ENCODE assay signal across 7 cellular contexts in the genomic region with DNA sequence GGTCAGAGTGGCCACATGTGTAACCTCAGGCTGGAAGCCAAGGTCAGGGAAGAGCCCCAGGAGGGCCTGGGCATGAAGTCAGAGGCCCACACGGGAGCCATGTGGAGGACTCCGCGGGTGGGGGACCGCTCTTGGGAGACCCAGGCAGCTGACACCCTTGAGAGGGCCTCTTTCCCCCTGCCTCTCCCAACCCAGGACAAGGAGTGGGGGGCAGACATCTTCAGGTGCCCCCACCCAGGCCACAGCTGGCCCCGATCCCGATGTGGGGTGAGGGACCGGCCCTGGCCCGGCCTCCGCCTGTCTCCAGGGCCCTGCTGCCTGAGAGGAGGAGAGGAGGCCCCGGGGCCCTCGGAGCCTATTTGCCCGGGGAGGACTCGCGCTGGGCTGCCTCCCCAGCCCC. TPM values are rescaled to one million over a fixed set of nuclear protein-coding genes. Genes with fewer than 3 reads are reported as not detected.
"Had no signal": no experiment of that assay in that cellular context is flagged by ENCODE, and none has a peak within 500 bp of the region (broad histone marks: within the 10 kb centered on the region; RNA-seq: fewer than 3 reads in every experiment).

No MANE protein-coding gene starts in this region.

- H3K9me3 Mint-ChIP-seq: GM23338, IgD-negative memory B cell had no signal

- H3K27ac ChIP-seq: HL-60 had no signal

- H3K4me1 Mint-ChIP-seq: GM23338, H9, IgD-negative memory B cell had no signal

- H3K4me3 ChIP-seq: GM23338 had no signal

- DNase-seq: H9, KBM-7 had no signal

- H3K27me3 Mint-ChIP-seq: IgD-negative memory B cell had no signal

- H3K27ac Mint-ChIP-seq: GM23338, H9, IgD-negative memory B cell had no signal

- H3K4me3 Mint-ChIP-seq: GM23338, H9 had no signal

- H3K36me3 Mint-ChIP-seq: IgD-negative memory B cell had no signal

- ATAC-seq: GM23338, HCT116, HepG2 had no signal

RNA-seq across cellular contexts. Expression of a gene that starts 19.1 kb away (rescaled TPM):
- total RNA-seq: HepG2 had no signal
